Comparison of ENCODE assay signal across 11 cellular contexts in the genomic region with DNA sequence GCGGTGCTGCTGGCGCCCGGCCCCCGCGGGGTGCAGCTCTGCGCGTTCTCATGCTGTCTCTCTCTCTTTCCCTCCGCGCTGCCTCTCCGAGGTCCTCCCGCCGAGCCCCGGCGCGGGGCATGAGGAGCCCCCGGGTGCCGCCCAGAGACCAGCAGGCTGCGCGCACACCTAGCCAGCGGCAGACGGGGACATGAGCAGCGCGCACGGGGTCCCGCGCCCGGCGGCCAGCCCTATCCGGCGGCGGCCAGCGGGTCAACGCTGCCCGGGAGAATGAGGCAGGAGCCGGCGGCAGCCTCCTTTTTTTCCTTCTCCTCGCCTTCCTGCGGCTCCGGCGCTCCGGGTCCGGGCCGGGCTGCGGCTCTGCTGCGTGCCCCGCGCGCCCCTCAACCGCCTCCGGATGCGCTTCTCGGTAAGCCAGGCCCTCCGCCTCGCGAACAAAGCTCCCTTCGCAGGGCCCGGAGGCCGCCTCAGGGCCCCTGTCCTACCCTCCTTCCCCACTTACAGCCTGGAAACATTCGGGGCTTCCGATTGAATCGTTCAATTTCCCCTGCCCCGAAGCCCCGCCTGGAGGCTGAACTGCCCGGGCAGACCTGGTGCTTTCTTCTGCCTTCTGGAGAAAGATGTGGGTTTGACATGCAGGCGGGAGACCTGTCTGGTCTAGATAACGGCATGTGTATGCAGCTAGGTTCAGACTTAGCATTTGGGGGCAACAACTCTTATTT. TPM values are rescaled to one million over a fixed set of nuclear protein-coding genes. Genes with fewer than 3 reads are reported as not detected.
DNase-seq lines count a peak whose midpoint lies in the region; TF ChIP-seq lines count a peak whose summit lies in the region.
"Had no signal": no experiment of that assay in that cellular context is flagged by ENCODE, and none has a peak within 500 bp of the region (broad histone marks: within the 10 kb centered on the region; RNA-seq: fewer than 3 reads in every experiment).

Gene TUNAR (plus strand): TSS at position 64 of the 722 bp plus-strand sequence.

- H3K4me1 ChIP-seq in A673 (ENCODE audit: insufficient read depth, low read length, poor library complexity, severe bottlenecking) = no peaks in the 10 kb centered on the region

- intact Hi-C loops in A673 (cut with micrococcal nuclease; ENCODE audit: unreplicated experiment) = no loop called here

- H3K36me3 ChIP-seq in A673 (ENCODE audit: insufficient read depth, low read length, poor library complexity, severe bottlenecking) = no peaks in the 10 kb centered on the region

- peaks cover 99% of the 10 kb centered on the region for H3K27me3 ChIP-seq in A673 (replicated peaks; ENCODE audit: insufficient read depth, low read depth, low read length, poor library complexity)

- H3K9me3 ChIP-seq in A673 (ENCODE audit: low read depth, low read length, poor library complexity, severe bottlenecking) = no peaks in the 10 kb centered on the region

- DNase-seq in A673 (ENCODE audit: low spot score) (peak; percentile 10), kidney tubule cell (ENCODE audit: low spot score) (peak; percentile 42), GM20000 (ENCODE audit: low spot score) (no peak), GM10266 (ENCODE audit: extremely low spot score) (no peak), NCI-H524 treated with DMSO at 0.1 percent for 48 hours (lab: John Stamatoyannopoulos, UW) (no peak), middle frontal gyrus (ENCODE audit: extremely low spot score, low spot score) (no peak)
- DNase-seq: natural killer cell had no signal

- H3K4me3 ChIP-seq in A673 (ENCODE audit: low read depth, low read length, poor library complexity, severe bottlenecking) = peak within 1 kb of the TSS; percentile 38
- H3K4me3 ChIP-seq in GM08714 (ENCODE audit: low read length) = peak within 1 kb of the TSS; percentile 11; the same call in 1 of the 2 replicates

- no peak within 1 kb of the TSS for H3K27ac ChIP-seq in A673 (ENCODE audit: low read depth, low read length, poor library complexity, severe bottlenecking)
- H3K27ac ChIP-seq in VCaP = peak within 1 kb of the TSS; percentile 84
- H3K27ac ChIP-seq: epithelial cell of prostate had no signal

- POLR2A ChIA-PET in A673 (lab: Charles Lee; ENCODE audit: low non-redundant PET) = no interaction called here

- CTCF ChIA-PET in A673 (lab: Charles Lee) = no interaction called here

- no TSS peak for BruUV-seq in A673 (replicated peaks; lab: Mats Ljungman, UMichigan)

- TF ChIP-seq CTCF in A673 (conservative IDR thresholded peaks at IDR 0.05; ENCODE audit: low read depth, low read length) (no peak), VCaP (conservative IDR thresholded peaks at IDR 0.05) (peak; percentile 22; the same call in 1 of the 2 replicates), GM20000 (IDR thresholded peaks at IDR 0.05; ENCODE audit: extremely low read depth, missing control alignments) (no peak), GM10266 (IDR thresholded peaks at IDR 0.05; ENCODE audit: control insufficient read depth, insufficient read depth, low read depth, missing control alignments) (no peak)

RNA-seq across cellular contexts. Expression of gene TUNAR, which starts in this region (rescaled TPM):
- total RNA-seq in A673 (2021) = not detected in 2 replicates
- total RNA-seq: activated T-helper 2 cell treated with anti-CD3 and anti-CD28 coated beads, Interferon-gamma antibody, Interleukin-2, Interleukin-4, amounts not matched to agents 10 μg/mL and 5 μg/mL and 100 μg/mL, durations not matched to agents 14 hours and 24 hours and 36 hours; natural killer cell had no signal

Comparison
In these comparisons a context has a peak if more than half of its experiments do, and no peak if none do; other contexts are left out.
1. Peak in DNase-seq and H3K4me3 ChIP-seq in A673; RNA of the gene not detected or under 1 TPM.